8 cellular contexts compared by ENCODE assay signal in genomic region chr1:39816431-39817090, GRCh38. TPM values are rescaled to one million over a fixed set of nuclear protein-coding genes. Genes with fewer than 3 reads are reported as not detected.
DNase-seq lines count a peak whose midpoint lies in the region; ATAC-seq lines count a peak whose summit lies in the region.

No MANE protein-coding gene starts in this region.

- no peaks in the 10 kb centered on the region for H3K9me3 Mint-ChIP-seq in activated CD4-positive, alpha-beta memory T cell treated with anti-CD3 and anti-CD28 coated beads for 36 hours
- H3K9me3 Mint-ChIP-seq in memory B cell = no peaks in the 10 kb centered on the region
- no peaks in the 10 kb centered on the region for H3K9me3 Mint-ChIP-seq in stimulated activated memory B cell treated with anti-CD40 and anti-IgM and Interleukin-4, amounts not matched to agents 10 μg/mL and 1 μg/mL and 100 μg/mL, for 72 hours

- H3K36me3 Mint-ChIP-seq in activated CD4-positive, alpha-beta memory T cell treated with anti-CD3 and anti-CD28 coated beads for 36 hours = no peaks in the 10 kb centered on the region
- H3K36me3 Mint-ChIP-seq in memory B cell = peaks cover 2% of the 10 kb centered on the region
- no peaks in the 10 kb centered on the region for H3K36me3 Mint-ChIP-seq in stimulated activated memory B cell treated with anti-CD40 and anti-IgM and Interleukin-4, amounts not matched to agents 10 μg/mL and 1 μg/mL and 100 μg/mL, for 72 hours

- H3K27me3 Mint-ChIP-seq in activated CD4-positive, alpha-beta memory T cell treated with anti-CD3 and anti-CD28 coated beads for 36 hours = peaks cover 7% of the 10 kb centered on the region
- H3K27me3 Mint-ChIP-seq in memory B cell = no peaks in the 10 kb centered on the region
- no peaks in the 10 kb centered on the region for H3K27me3 Mint-ChIP-seq in stimulated activated memory B cell treated with anti-CD40 and anti-IgM and Interleukin-4, amounts not matched to agents 10 μg/mL and 1 μg/mL and 100 μg/mL, for 72 hours

- H3K27ac Mint-ChIP-seq in activated CD4-positive, alpha-beta memory T cell treated with anti-CD3 and anti-CD28 coated beads for 36 hours = no peak overlapping the region
- H3K27ac Mint-ChIP-seq in memory B cell = peak overlapping the region; percentile 72
- peak overlapping the region; percentile 64 for H3K27ac Mint-ChIP-seq in stimulated activated memory B cell treated with anti-CD40 and anti-IgM and Interleukin-4, amounts not matched to agents 10 μg/mL and 1 μg/mL and 100 μg/mL, for 72 hours

- CTCF ChIA-PET in activated CD4-positive, alpha-beta memory T cell treated with anti-CD3 and anti-CD28 coated beads for 36 hours (lab: Charles Lee) = interaction anchor here (0.7 to 7.4 kb wide), 17 partner anchors 11 to 218 kb away, joined by 3 to 104 read pairs (median 4); partner anchors contain the start of genes MFSD2A and MYCL

- no peak overlapping the region for H3K4me3 Mint-ChIP-seq in activated CD4-positive, alpha-beta memory T cell treated with anti-CD3 and anti-CD28 coated beads for 36 hours
- peak overlapping the region; percentile 76 for H3K4me3 Mint-ChIP-seq in memory B cell
- peak overlapping the region; percentile 69 for H3K4me3 Mint-ChIP-seq in stimulated activated memory B cell treated with anti-CD40 and anti-IgM and Interleukin-4, amounts not matched to agents 10 μg/mL and 1 μg/mL and 100 μg/mL, for 72 hours

- DNase-seq in CMK (ENCODE audit: low read depth) (peak; percentile 54), NCI-H69 (lab: John Stamatoyannopoulos, UW) (peak; percentile 59), memory B cell (ENCODE audit: low spot score in 2 of 2) (peak; percentile 66 to 68)
- DNase-seq in activated CD4-positive, alpha-beta memory T cell treated with anti-CD3 and anti-CD28 coated beads for 36 hours = peak; percentile 73
- peak; percentile 52 for DNase-seq in effector CD8-positive, alpha-beta T cell (lab: John Stamatoyannopoulos, UW)

- POLR2A ChIA-PET in activated CD4-positive, alpha-beta memory T cell treated with anti-CD3 and anti-CD28 coated beads for 36 hours (lab: Charles Lee) = no interaction called here

- intact Hi-C loops in activated CD4-positive, alpha-beta memory T cell treated with anti-CD3 and anti-CD28 coated beads for 36 hours (cut with micrococcal nuclease) = loop anchor here (1.0 kb wide), 3 partner anchors 86 to 216 kb away; no protein-coding TSS in a partner anchor

- ATAC-seq in GM19328 (IDR thresholded peaks at IDR 0.05; ENCODE audit: unreplicated experiment) = peak; percentile 39
- ATAC-seq in HG03354 (IDR thresholded peaks at IDR 0.05; ENCODE audit: poor library complexity, severe bottlenecking, unreplicated experiment) = peak; percentile 57
- ATAC-seq in memory B cell (ENCODE audit: low read depth) = peak; percentile 38
- ATAC-seq in stimulated activated memory B cell treated with anti-CD40 and anti-IgM and Interleukin-4, amounts not matched to agents 10 μg/mL and 1 μg/mL and 100 μg/mL, for 72 hours = peak; percentile 63

- H3K4me1 Mint-ChIP-seq in activated CD4-positive, alpha-beta memory T cell treated with anti-CD3 and anti-CD28 coated beads for 36 hours (ENCODE audit: low read depth) = peaks cover 16% of the 10 kb centered on the region
- H3K4me1 Mint-ChIP-seq in memory B cell = peaks cover 11% of the 10 kb centered on the region
- H3K4me1 Mint-ChIP-seq in stimulated activated memory B cell treated with anti-CD40 and anti-IgM and Interleukin-4, amounts not matched to agents 10 μg/mL and 1 μg/mL and 100 μg/mL, for 72 hours = peaks cover 19% of the 10 kb centered on the region

RNA-seq across cellular contexts. Expression of gene BMP8B, which starts 27.9 kb away (rescaled TPM):
- total RNA-seq in activated CD4-positive, alpha-beta memory T cell treated with anti-CD3 and anti-CD28 coated beads for 36 hours = under 1 TPM; 0.53 to 0.55 TPM

RNA-seq across cellular contexts. Expression of gene OXCT2, which starts 45.4 kb away (rescaled TPM):
- 1 to 10 TPM; 1.2 to 1.9 TPM for total RNA-seq in activated CD4-positive, alpha-beta memory T cell treated with anti-CD3 and anti-CD28 coated beads for 36 hours

Comparison
In these comparisons a context has a peak if more than half of its experiments do, and no peak if none do; other contexts are left out.
1. Peak in every context shown above with its lines: DNase-seq and ATAC-seq.